20 cellular contexts compared by ENCODE assay signal in the genomic region with DNA sequence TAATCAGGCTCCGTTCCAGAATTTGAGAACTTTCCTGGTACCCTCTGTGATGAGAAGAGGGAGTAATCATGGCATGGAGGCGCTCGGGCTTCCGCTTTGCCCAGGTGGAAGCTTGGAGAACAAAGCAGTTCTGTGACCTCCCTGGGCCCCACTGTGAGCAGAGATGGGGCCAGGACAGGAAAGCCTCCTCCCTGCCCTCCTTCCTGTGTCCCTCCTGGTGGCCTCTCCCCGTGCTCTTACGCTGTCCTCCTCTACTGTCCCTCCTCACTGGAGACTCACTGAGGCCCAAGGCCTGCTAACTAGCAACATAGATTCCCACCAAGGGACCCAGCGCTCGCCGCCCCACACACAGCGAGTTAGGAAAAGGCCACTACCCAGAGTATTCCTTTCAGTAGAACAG.
DNase-seq lines count a peak whose midpoint lies in the region; ATAC-seq and TF ChIP-seq lines count a peak whose summit lies in the region.
"Had no signal": no experiment of that assay in that cellular context is flagged by ENCODE, and none has a peak within 500 bp of the region (broad histone marks: within the 10 kb centered on the region; RNA-seq: fewer than 3 reads in every experiment).

No MANE protein-coding gene starts in this region.

- no peak overlapping the region for H2BK5ac ChIP-seq in neuronal stem cell (ENCODE audit: low read length)

- H3K4me3 ChIP-seq in neuronal stem cell (ENCODE audit: low read length in 2 of 2) (no peak overlapping the region), spleen (no peak overlapping the region)
- H3K4me3 ChIP-seq: BLaER1, GM12878, GM23338, HAP-1 had no signal

- no peak overlapping the region for H4K8ac ChIP-seq in neuronal stem cell (ENCODE audit: low read depth, low read length)

- H2AK5ac ChIP-seq in neuronal stem cell (ENCODE audit: low read depth, low read length), result no peak overlapping the region

- no peak overlapping the region for H3K14ac ChIP-seq in neuronal stem cell (ENCODE audit: low read length)

- H3K4me2 ChIP-seq in neuronal stem cell (ENCODE audit: insufficient read depth, low read length, poor library complexity, severe bottlenecking), result no peak overlapping the region
- H3K4me2 ChIP-seq: BLaER1, GM23338 had no signal

- CTCF ChIA-PET in GM10248 (lab: Yijun Ruan, JAX), result no interaction called here

- H3K9ac ChIP-seq in neuronal stem cell (ENCODE audit: low read depth, low read length, poor library complexity), result no peak overlapping the region
- H3K9ac ChIP-seq: BLaER1 had no signal

- H2AFZ ChIP-seq in neuronal stem cell (ENCODE audit: low read length), result no peak overlapping the region
- H2AFZ ChIP-seq: GM23338 had no signal

- H4K91ac ChIP-seq in neuronal stem cell (ENCODE audit: low read depth, low read length, poor library complexity), result no peak overlapping the region

- H3K18ac ChIP-seq in neuronal stem cell (ENCODE audit: low read length), result peak overlapping the region; percentile 51

- no peak overlapping the region for H3K23ac ChIP-seq in neuronal stem cell (ENCODE audit: low read depth, low read length, poor library complexity)

- no peaks in the 10 kb centered on the region for H3K79me1 ChIP-seq in neuronal stem cell (ENCODE audit: low read depth, low read length)

- H3K27me3 ChIP-seq in neuronal stem cell (ENCODE audit: control insufficient read depth in 3 of 3, insufficient read depth in 3 of 3, low read depth in 1 of 3, low read length in 3 of 3) (no peaks in the 10 kb centered on the region), spleen (replicated peaks in 1 of 7) (peaks cover 0 to 10% (median 0%) of the 10 kb centered on the region in 7 donors)
- H3K27me3 ChIP-seq: BLaER1 had no signal

- no peak overlapping the region for H2BK15ac ChIP-seq in neuronal stem cell (ENCODE audit: low read length)

- H3K9me3 ChIP-seq in neuronal stem cell (replicated peaks in 1 of 2; ENCODE audit: control insufficient read depth in 2 of 2, insufficient read depth in 1 of 2, low read depth in 1 of 2, low read length in 2 of 2) (peaks cover 2 to 4% of the 10 kb centered on the region in 2 donors), spleen (no peaks in the 10 kb centered on the region)
- H3K9me3 ChIP-seq: Caco-2, HAP-1 had no signal

- POLR2A ChIA-PET in GM10248 (lab: Yijun Ruan, JAX), result no interaction called here

- DNase-seq in cardiac septum (ENCODE audit: low spot score) (peak; percentile 60), left cardiac atrium (no peak), islet precursor cell (peak; percentile 31), neuronal stem cell (ENCODE audit: low spot score) (no peak), spleen (peak; percentile 38), GM10248 (ENCODE audit: extremely low spot score) (no peak), nucleus accumbens (lab: John Stamatoyannopoulos, UW) (no peak)
- DNase-seq: Caco-2; CD4-positive, CD25-positive, alpha-beta regulatory T cell; CD8-positive, alpha-beta T cell; DMS153; DND-41; HFFc6 had no signal

- H3K36me3 ChIP-seq in neuronal stem cell (replicated peaks in 1 of 2; ENCODE audit: control insufficient read depth in 2 of 2, insufficient read depth in 2 of 2, low read length in 2 of 2), result no peaks in the 10 kb centered on the region
- H3K36me3 ChIP-seq in spleen, result no peaks in the 10 kb centered on the region
- H3K36me3 ChIP-seq: BLaER1, HAP-1 had no signal

- intact Hi-C loops in cardiac septum (cut with DNase I), result loop anchor here (5.0 kb wide), 2 partner anchors 48 to 103 kb away; no protein-coding TSS in a partner anchor
- intact Hi-C loops in left cardiac atrium (cut with DNase I), result no loop called here
- intact Hi-C loops in spleen (cut with DNase I; ENCODE audit: low total_unique reads), result no loop called here

- H3K27ac ChIP-seq in neuronal stem cell (replicated peaks; ENCODE audit: low read length), result no peak overlapping the region
- no peak overlapping the region for H3K27ac ChIP-seq in spleen
- H3K27ac ChIP-seq: 22Rv1, BLaER1, C4-2B had no signal

- H2BK12ac ChIP-seq in neuronal stem cell (ENCODE audit: low read length), result no peak overlapping the region

- WGBS in neuronal stem cell (ENCODE audit: extremely low coverage in 2 of 2, insufficient read length in 2 of 2, insufficient replicate concordance in 1 of 2), 2 donors, result no CpG with 5 or more reads among the region's 10 CpGs
- WGBS in spleen, 5 donors, result 85 to 89% (median 86%) methylated on average over 10 of the region's 10 CpGs

- H3K4me1 ChIP-seq in neuronal stem cell (ENCODE audit: control insufficient read depth in 2 of 2, insufficient read depth in 1 of 2, low read depth in 1 of 2, low read length in 2 of 2) (peaks cover 0 to 1% of the 10 kb centered on the region in 2 donors), spleen (no peaks in the 10 kb centered on the region)
- H3K4me1 ChIP-seq: HAP-1 had no signal

- no peak for TF ChIP-seq POLR2A in spleen (IDR thresholded peaks at IDR 0.05)

- TF ChIP-seq CTCF in spleen (IDR thresholded peaks at IDR 0.05 in 8 of 11, conservative IDR thresholded peaks at IDR 0.05 in 3 of 11) (no peak), GM10248 (IDR thresholded peaks at IDR 0.05; ENCODE audit: control extremely low read depth, extremely low read depth, low read depth, missing control alignments) (no peak)

- H3K4ac ChIP-seq in neuronal stem cell (ENCODE audit: low read length), result no peak overlapping the region

- ATAC-seq in left cardiac atrium (no peak), HG03108 (IDR thresholded peaks at IDR 0.05; ENCODE audit: unreplicated experiment) (no peak)
- ATAC-seq: CD8-positive, alpha-beta T cell; GM12878; GM23338 had no signal

- no peak overlapping the region for H2BK120ac ChIP-seq in neuronal stem cell (ENCODE audit: low read depth, low read length)

Comparison
In these comparisons a context has a peak if more than half of its experiments do, and no peak if none do; other contexts are left out.
1. DNase-seq: peak in cardiac septum (single experiment), islet precursor cell (single experiment) and spleen (single experiment); none in left cardiac atrium (single experiment), neuronal stem cell (single experiment), GM10248 (single experiment) and nucleus accumbens (0 of 56).